In the genomic region with DNA sequence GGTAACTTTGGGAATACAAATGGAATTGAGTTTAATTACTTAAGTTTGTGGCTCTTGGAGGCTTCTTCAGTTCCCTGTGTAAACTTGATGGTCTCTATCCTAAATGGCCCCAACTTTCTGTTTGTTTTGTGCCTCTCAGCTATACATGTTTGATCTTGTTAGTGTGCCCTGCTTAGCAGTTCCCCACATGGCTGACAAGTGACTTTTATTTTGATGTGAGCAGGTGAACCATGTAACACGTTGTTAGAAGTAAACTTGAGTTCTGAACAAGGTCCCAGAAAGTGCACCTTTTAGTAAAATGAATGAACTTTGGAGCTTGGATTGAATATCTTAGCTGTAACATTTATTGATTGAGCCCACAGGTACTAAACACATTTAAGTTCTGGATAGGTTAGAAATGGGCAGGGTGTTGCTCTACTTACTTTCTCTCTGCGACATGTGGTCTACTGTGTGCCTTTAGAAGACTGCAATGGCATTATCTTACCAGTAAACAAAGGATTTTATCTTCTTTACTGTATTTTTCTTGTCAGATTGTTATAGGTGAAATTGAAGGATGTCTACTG, we compare ENCODE assay signal across 22 cellular contexts. TPM values are rescaled to one million over a fixed set of nuclear protein-coding genes. Genes with fewer than 3 reads are reported as not detected.
A peak's percentile ranks its signal among the peaks of the same experiment; 100 is the strongest.
DNase-seq lines count a peak whose midpoint lies in the region; ATAC-seq, FAIRE-seq and TF ChIP-seq lines count a peak whose summit lies in the region.
"Had no signal": no experiment of that assay in that cellular context is flagged by ENCODE, and none has a peak within 500 bp of the region (broad histone marks: within the 10 kb centered on the region; RNA-seq: fewer than 3 reads in every experiment).

No MANE protein-coding gene starts in this region.

- H3K27ac ChIP-seq in suprapubic skin = peak overlapping the region; percentile 20
- H3K27ac ChIP-seq: SJSA1 had no signal

- peaks cover 21% of the 10 kb centered on the region for H3K36me3 Mint-ChIP-seq in activated naive CD8-positive, alpha-beta T cell treated with anti-CD3 and anti-CD28 coated beads, Interleukin-2, amount 10 ng/mL, durations not matched to agents 7 days and 5 days
- H3K36me3 Mint-ChIP-seq in activated naive CD8-positive, alpha-beta T cell treated with anti-CD3 and anti-CD28 coated beads for 36 hours = peaks cover 32% of the 10 kb centered on the region

- no peak overlapping the region for H2AFZ ChIP-seq in Loucy (ENCODE audit: low read length)

- H3K79me2 ChIP-seq in Loucy (ENCODE audit: insufficient read depth, low read length) = peaks cover 88% of the 10 kb centered on the region

- peaks cover 33% of the 10 kb centered on the region for H3K4me1 Mint-ChIP-seq in activated naive CD8-positive, alpha-beta T cell treated with anti-CD3 and anti-CD28 coated beads, Interleukin-2, amount 10 ng/mL, durations not matched to agents 7 days and 5 days
- H3K4me1 Mint-ChIP-seq in activated naive CD8-positive, alpha-beta T cell treated with anti-CD3 and anti-CD28 coated beads for 36 hours = peaks cover 35% of the 10 kb centered on the region

- H3F3A ChIP-seq in Loucy (ENCODE audit: low read depth) = no peaks in the 10 kb centered on the region

- TF ChIP-seq EP300 in suprapubic skin (IDR thresholded peaks at IDR 0.05) = no peak

- no peaks in the 10 kb centered on the region for H3K9me3 Mint-ChIP-seq in activated naive CD8-positive, alpha-beta T cell treated with anti-CD3 and anti-CD28 coated beads, Interleukin-2, amount 10 ng/mL, durations not matched to agents 7 days and 5 days
- no peaks in the 10 kb centered on the region for H3K9me3 Mint-ChIP-seq in activated naive CD8-positive, alpha-beta T cell treated with anti-CD3 and anti-CD28 coated beads for 36 hours
- H3K9me3 Mint-ChIP-seq: CD4-positive, CD25-positive, alpha-beta regulatory T cell; HFFc6 had no signal

- TF ChIP-seq POLR2A in suprapubic skin (IDR thresholded peaks at IDR 0.05) = no peak

- peak overlapping the region; percentile 68 for H3K9ac ChIP-seq in Loucy (ENCODE audit: low read depth, low read length, poor library complexity, severe bottlenecking)

- H4K20me1 ChIP-seq in Loucy (ENCODE audit: insufficient read depth, low read length, poor library complexity, severe bottlenecking) = peaks cover 21% of the 10 kb centered on the region

- peak overlapping the region; percentile 61 for H3K4me3 ChIP-seq in Loucy (ENCODE audit: low read length, poor library complexity, severe bottlenecking)
- no peak overlapping the region for H3K4me3 ChIP-seq in bronchial epithelial cell (ENCODE audit: low read depth, low read length)
- H3K4me3 ChIP-seq in suprapubic skin = no peak overlapping the region
- H3K4me3 ChIP-seq: SJSA1 had no signal

- no peaks in the 10 kb centered on the region for H3K9me2 ChIP-seq in Loucy (replicated peaks; ENCODE audit: low read depth, low read length)

- ATAC-seq in activated naive CD8-positive, alpha-beta T cell treated with anti-CD3 and anti-CD28 coated beads, Interleukin-2, amount 10 ng/mL, durations not matched to agents 7 days and 5 days (ENCODE audit: low read depth) = no peak
- no peak for ATAC-seq in HG02938 (IDR thresholded peaks at IDR 0.05; ENCODE audit: unreplicated experiment)
- ATAC-seq: Right ventricle myocardium inferior had no signal

- H3K4me3 Mint-ChIP-seq in activated naive CD8-positive, alpha-beta T cell treated with anti-CD3 and anti-CD28 coated beads, Interleukin-2, amount 10 ng/mL, durations not matched to agents 7 days and 5 days = no peak overlapping the region
- no peak overlapping the region for H3K4me3 Mint-ChIP-seq in activated naive CD8-positive, alpha-beta T cell treated with anti-CD3 and anti-CD28 coated beads for 36 hours
- H3K4me3 Mint-ChIP-seq: HFFc6 had no signal

- H3K27ac Mint-ChIP-seq in activated naive CD8-positive, alpha-beta T cell treated with anti-CD3 and anti-CD28 coated beads, Interleukin-2, amount 10 ng/mL, durations not matched to agents 7 days and 5 days = peak overlapping the region; percentile 16
- H3K27ac Mint-ChIP-seq in activated naive CD8-positive, alpha-beta T cell treated with anti-CD3 and anti-CD28 coated beads for 36 hours = no peak overlapping the region
- H3K27ac Mint-ChIP-seq: HFFc6 had no signal

- H3K4me2 ChIP-seq in Loucy (ENCODE audit: low read depth, low read length, poor library complexity, severe bottlenecking) = peak overlapping the region; percentile 73

- no peak for DNase-seq in activated naive CD8-positive, alpha-beta T cell treated with anti-CD3 and anti-CD28 coated beads, Interleukin-2, amount 10 ng/mL, durations not matched to agents 7 days and 5 days
- no peak for DNase-seq in activated naive CD8-positive, alpha-beta T cell treated with anti-CD3 and anti-CD28 coated beads for 36 hours
- peak; percentile 47 for DNase-seq in bronchial epithelial cell (ENCODE audit: low read depth)
- no peak for DNase-seq in suprapubic skin (ENCODE audit: low spot score in 2 of 2)
- DNase-seq in LoVo (ENCODE audit: low spot score) = no peak
- DNase-seq: BE2C; CD4-positive, CD25-positive, alpha-beta regulatory T cell; COR-L47; DMS79; H7; HFFc6; NCI-H1105; NCI-H146; NCI-H2029; NCI-H2171 treated with DMSO at 0.1 percent for 48 hours; NCI-H526 treated with DMSO at 0.1 percent for 48 hours; OCI-M1 had no signal

- H3K27me3 ChIP-seq in Loucy (ENCODE audit: insufficient read depth, low read length, poor library complexity, severe bottlenecking) (peaks cover 2% of the 10 kb centered on the region), bronchial epithelial cell (ENCODE audit: control insufficient read depth, insufficient read depth, low read length) (no peaks in the 10 kb centered on the region), suprapubic skin (no peaks in the 10 kb centered on the region)
- H3K27me3 ChIP-seq: BE2C, SJSA1 had no signal

- H3K9me3 ChIP-seq in Loucy (ENCODE audit: insufficient read depth, low read depth, low read length) (no peaks in the 10 kb centered on the region), suprapubic skin (no peaks in the 10 kb centered on the region)
- H3K9me3 ChIP-seq: BE2C, SJSA1 had no signal

- H3K4me1 ChIP-seq in Loucy (ENCODE audit: insufficient read depth, low read length, poor library complexity, severe bottlenecking) (peaks cover 52% of the 10 kb centered on the region), suprapubic skin (peaks cover 33% of the 10 kb centered on the region)
- H3K4me1 ChIP-seq: BE2C had no signal

- peaks cover 32% of the 10 kb centered on the region; the same call in 1 of the 2 replicates for H3K36me3 ChIP-seq in Loucy (ENCODE audit: insufficient read depth, low read length)
- peaks cover 4% of the 10 kb centered on the region for H3K36me3 ChIP-seq in bronchial epithelial cell (ENCODE audit: control insufficient read depth, insufficient read depth, low read length)
- H3K36me3 ChIP-seq in suprapubic skin = peaks cover 32% of the 10 kb centered on the region
- H3K36me3 ChIP-seq: BE2C had no signal

- POLR2A ChIA-PET in activated naive CD8-positive, alpha-beta T cell treated with anti-CD3 and anti-CD28 coated beads, Interleukin-2, amount 10 ng/mL, durations not matched to agents 7 days and 5 days (lab: Charles Lee) = no interaction called here

- no peak for FAIRE-seq in bronchial epithelial cell (lab: Jason Lieb, UNC)
- FAIRE-seq: GM12891 had no signal

- no peaks in the 10 kb centered on the region for H3K27me3 Mint-ChIP-seq in activated naive CD8-positive, alpha-beta T cell treated with anti-CD3 and anti-CD28 coated beads, Interleukin-2, amount 10 ng/mL, durations not matched to agents 7 days and 5 days
- H3K27me3 Mint-ChIP-seq in activated naive CD8-positive, alpha-beta T cell treated with anti-CD3 and anti-CD28 coated beads for 36 hours = no peaks in the 10 kb centered on the region
- H3K27me3 Mint-ChIP-seq: CD4-positive, CD25-positive, alpha-beta regulatory T cell had no signal

- TF ChIP-seq CTCF in Loucy (conservative IDR thresholded peaks at IDR 0.05; ENCODE audit: low read length) = no peak
- no peak for TF ChIP-seq CTCF in bronchial epithelial cell (IDR thresholded peaks at IDR 0.05; ENCODE audit: insufficient read depth, low read length, severe bottlenecking)
- TF ChIP-seq CTCF in suprapubic skin (IDR thresholded peaks at IDR 0.05) = no peak

- WGBS in suprapubic skin = 43% methylated on average over 2 of the region's 2 CpGs

RNA-seq across cellular contexts. Expression of gene LSM3, which starts 4.5 kb away (rescaled TPM):
- total RNA-seq in activated naive CD8-positive, alpha-beta T cell treated with anti-CD3 and anti-CD28 coated beads, Interleukin-2, amount 10 ng/mL, durations not matched to agents 7 days and 5 days = 10 to 100 TPM; 14.3 to 14.4 TPM
- total RNA-seq in activated naive CD8-positive, alpha-beta T cell treated with anti-CD3 and anti-CD28 coated beads for 36 hours = 10 to 100 TPM; 26.3 to 27.2 TPM
- 5.5 and 6.6 TPM in 2 replicates for total RNA-seq in bronchial epithelial cell
- 10 to 100 TPM in 1 of 4 donors, 1 to 10 TPM in 3; 5.5 to 10.7 (median 8.9) TPM for total RNA-seq in suprapubic skin

RNA-seq across cellular contexts. Expression of gene XPC, which starts 4.7 kb away (rescaled TPM):
- 10 to 100 TPM; 53.3 to 56.8 TPM for total RNA-seq in activated naive CD8-positive, alpha-beta T cell treated with anti-CD3 and anti-CD28 coated beads, Interleukin-2, amount 10 ng/mL, durations not matched to agents 7 days and 5 days
- total RNA-seq in activated naive CD8-positive, alpha-beta T cell treated with anti-CD3 and anti-CD28 coated beads for 36 hours = 10 to 100 TPM; 19.8 to 25.4 TPM
- total RNA-seq in bronchial epithelial cell = 25.3 and 33.4 TPM in 2 replicates
- 100 to 1,000 TPM in 1 of 4 donors, 10 to 100 TPM in 3; 49.7 to 176 (median 66.4) TPM for total RNA-seq in suprapubic skin

RNA-seq across cellular contexts. Expression of gene TMEM43, which starts 58.2 kb away (rescaled TPM):
- total RNA-seq in activated naive CD8-positive, alpha-beta T cell treated with anti-CD3 and anti-CD28 coated beads, Interleukin-2, amount 10 ng/mL, durations not matched to agents 7 days and 5 days = 10 to 100 TPM; 44.4 to 47.0 TPM
- 10 to 100 TPM; 26.8 to 27.0 TPM for total RNA-seq in activated naive CD8-positive, alpha-beta T cell treated with anti-CD3 and anti-CD28 coated beads for 36 hours
- total RNA-seq in bronchial epithelial cell (88.5 and 105 TPM in 2 replicates), suprapubic skin (100 to 1,000 TPM; 206 to 237 (median 219) TPM)

RNA-seq across cellular contexts. Expression of gene CHCHD4, which starts 58.4 kb away (rescaled TPM):
- total RNA-seq in activated naive CD8-positive, alpha-beta T cell treated with anti-CD3 and anti-CD28 coated beads, Interleukin-2, amount 10 ng/mL, durations not matched to agents 7 days and 5 days = 10 to 100 TPM; 10.1 to 11.9 TPM
- 10 to 100 TPM; 27.7 to 29.8 TPM for total RNA-seq in activated naive CD8-positive, alpha-beta T cell treated with anti-CD3 and anti-CD28 coated beads for 36 hours
- total RNA-seq in bronchial epithelial cell (23.6 and 32.1 TPM in 2 replicates), suprapubic skin (10 to 100 TPM; 11.3 to 16.7 (median 12.5) TPM)
